In the genomic region with DNA sequence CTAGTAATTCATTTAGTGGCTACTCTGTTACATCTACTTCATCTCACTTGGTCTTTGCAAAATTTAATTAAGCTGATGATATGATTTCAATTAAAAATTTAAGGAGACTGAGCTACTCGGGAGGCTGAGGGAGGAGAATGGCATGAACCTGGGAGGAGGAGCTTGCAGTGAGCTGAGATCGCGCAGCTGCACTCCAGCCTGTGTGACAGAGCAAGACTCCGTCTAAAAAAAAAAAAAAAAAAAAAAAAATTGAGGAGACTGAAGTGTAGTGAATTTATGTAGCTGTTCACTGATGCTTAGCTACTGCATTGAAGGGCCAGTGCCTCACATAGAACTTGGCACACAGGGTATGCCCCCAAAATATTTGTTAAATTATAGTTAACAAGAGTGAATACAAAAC, we compare ENCODE assay signal across 23 cellular contexts.
DNase-seq lines count a peak whose midpoint lies in the region; ATAC-seq and TF ChIP-seq lines count a peak whose summit lies in the region.
"Had no signal": no experiment of that assay in that cellular context is flagged by ENCODE, and none has a peak within 500 bp of the region (broad histone marks: within the 10 kb centered on the region; RNA-seq: fewer than 3 reads in every experiment).

No MANE protein-coding gene starts in this region.

- H3K4me3 Mint-ChIP-seq in WTC11 (peak overlapping the region; percentile 37; the same call in 1 of the 2 replicates), type B pancreatic cell (peak overlapping the region; percentile 58), HFFc6 (no peak overlapping the region)
- H3K4me3 Mint-ChIP-seq: activated CD8-positive, alpha-beta T cell treated with anti-CD3 and anti-CD28 coated beads for 36 hours; activated naive CD4-positive, alpha-beta T cell treated with anti-CD3 and anti-CD28 coated beads for 36 hours; immature natural killer cell; naive B cell had no signal

- no peak overlapping the region for H3K4ac ChIP-seq in mesendoderm (ENCODE audit: low read depth, low read length)

- no peak overlapping the region for H4K5ac ChIP-seq in mesendoderm (ENCODE audit: low read length)

- H3K4me1 ChIP-seq in right atrium auricular region, result no peaks in the 10 kb centered on the region
- H3K4me1 ChIP-seq in mesendoderm (ENCODE audit: control insufficient read depth, low read depth, low read length), result no peaks in the 10 kb centered on the region
- no peaks in the 10 kb centered on the region for H3K4me1 ChIP-seq in Peyer's patch
- H3K4me1 ChIP-seq: spleen, uterus had no signal

- no peak overlapping the region for H2BK120ac ChIP-seq in mesendoderm (ENCODE audit: low read depth, low read length)

- CTCF ChIA-PET in WTC11 (lab: Charles Lee), result interaction anchor here (0.7 to 1.4 kb wide), 2 partner anchors 232 to 937 kb away, joined by 3 to 4 read pairs; no protein-coding TSS in a partner anchor

- no peak for TF ChIP-seq POLR2A in Peyer's patch (IDR thresholded peaks at IDR 0.05)

- no peak overlapping the region for H3K27ac ChIP-seq in right atrium auricular region
- no peak overlapping the region for H3K27ac ChIP-seq in mesendoderm (ENCODE audit: low read depth, low read length)
- H3K27ac ChIP-seq in Peyer's patch, result no peak overlapping the region
- H3K27ac ChIP-seq: C4-2B, spleen, uterus had no signal

- intact Hi-C loops in Right ventricle myocardium superior (cut with DNase I), result no loop called here

- H3K27ac Mint-ChIP-seq in WTC11 (no peak overlapping the region), type B pancreatic cell (no peak overlapping the region), HFFc6 (no peak overlapping the region)
- H3K27ac Mint-ChIP-seq: activated CD8-positive, alpha-beta T cell treated with anti-CD3 and anti-CD28 coated beads for 36 hours; activated naive CD4-positive, alpha-beta T cell treated with anti-CD3 and anti-CD28 coated beads for 36 hours; immature natural killer cell; naive B cell had no signal

- H3K23ac ChIP-seq in mesendoderm (ENCODE audit: low read length), result no peak overlapping the region

- DNase-seq in Right ventricle myocardium superior (peak; percentile 30), right atrium auricular region (ENCODE audit: low spot score) (no peak), WTC11 (ENCODE audit: low spot score) (no peak), mesendoderm (peak; percentile 27), type B pancreatic cell (ENCODE audit: extremely low spot score, unreplicated experiment) (no peak), NCI-H1930 (lab: John Stamatoyannopoulos, UW) (no peak), Peyer's patch (no peak), HFFc6 (no peak)
- DNase-seq: activated CD8-positive, alpha-beta T cell treated with anti-CD3 and anti-CD28 coated beads for 36 hours; activated naive CD4-positive, alpha-beta T cell treated with anti-CD3 and anti-CD28 coated beads for 36 hours; activated T-cell treated with anti-CD3 and anti-CD28 coated beads, Interleukin-2, amount 50 U/mL, for 1 hour; DMS79 treated with DMSO at 0.1 percent for 48 hours; effector CD8-positive, alpha-beta T cell; immature natural killer cell; naive B cell; NCI-H2081; NCI-H510A; SHP77 treated with DMSO at 0.1 percent for 48 hours; spleen; uterus had no signal

- no peak overlapping the region for H2BK5ac ChIP-seq in mesendoderm (ENCODE audit: low read length)

- no peaks in the 10 kb centered on the region for H3K27me3 Mint-ChIP-seq in WTC11 (ENCODE audit: low read depth)
- no peaks in the 10 kb centered on the region for H3K27me3 Mint-ChIP-seq in type B pancreatic cell
- no peaks in the 10 kb centered on the region for H3K27me3 Mint-ChIP-seq in HFFc6 (ENCODE audit: insufficient read depth)
- H3K27me3 Mint-ChIP-seq: activated CD8-positive, alpha-beta T cell treated with anti-CD3 and anti-CD28 coated beads for 36 hours; naive B cell had no signal

- H3K4me2 ChIP-seq in mesendoderm (ENCODE audit: low read length), result no peak overlapping the region

- no peak overlapping the region for H3K56ac ChIP-seq in mesendoderm (ENCODE audit: low read length)

- H3K4me1 Mint-ChIP-seq in WTC11 (peaks cover 19% of the 10 kb centered on the region), type B pancreatic cell (ENCODE audit: unreplicated experiment) (no peaks in the 10 kb centered on the region), HFFc6 (ENCODE audit: low read depth) (no peaks in the 10 kb centered on the region)
- H3K4me1 Mint-ChIP-seq: immature natural killer cell, naive B cell had no signal

- no peaks in the 10 kb centered on the region for H3K36me3 ChIP-seq in right atrium auricular region
- H3K36me3 ChIP-seq in mesendoderm (ENCODE audit: control insufficient read depth, insufficient read depth, low read length), result no peaks in the 10 kb centered on the region
- no peaks in the 10 kb centered on the region for H3K36me3 ChIP-seq in Peyer's patch
- H3K36me3 ChIP-seq: spleen, uterus had no signal

- no peak overlapping the region for H2BK15ac ChIP-seq in mesendoderm (replicated peaks; ENCODE audit: low read depth)

- no peak overlapping the region for H3K9ac ChIP-seq in mesendoderm (ENCODE audit: low read length)

- H3K36me3 Mint-ChIP-seq in WTC11 (peaks cover 4% of the 10 kb centered on the region; the same call in 1 of the 2 replicates), type B pancreatic cell (no peaks in the 10 kb centered on the region), HFFc6 (ENCODE audit: low read depth) (no peaks in the 10 kb centered on the region)
- H3K36me3 Mint-ChIP-seq: immature natural killer cell, naive B cell had no signal

- TF ChIP-seq CTCF in right atrium auricular region (IDR thresholded peaks at IDR 0.05) (no peak), WTC11 (IDR thresholded peaks at IDR 0.05) (no peak), type B pancreatic cell (conservative IDR thresholded peaks at IDR 0.05) (no peak), Peyer's patch (IDR thresholded peaks at IDR 0.05) (no peak), HFFc6 (IDR thresholded peaks at IDR 0.05) (no peak)

- H3K18ac ChIP-seq in mesendoderm (ENCODE audit: low read length), result no peak overlapping the region

- no peaks in the 10 kb centered on the region for H3K79me2 ChIP-seq in mesendoderm (ENCODE audit: control insufficient read depth, insufficient read depth, low read length)

- H3K79me1 ChIP-seq in mesendoderm (ENCODE audit: low read length), result no peaks in the 10 kb centered on the region

- ATAC-seq in Right ventricle myocardium superior (ENCODE audit: poor library complexity), result no peak
- peak; percentile 41; the same call in 1 of the 2 replicates for ATAC-seq in WTC11
- ATAC-seq: activated CD8-positive, alpha-beta T cell treated with anti-CD3 and anti-CD28 coated beads for 36 hours; K562 had no signal

- no peak overlapping the region for H4K8ac ChIP-seq in mesendoderm (ENCODE audit: low read depth, low read length)

- H3K9me3 ChIP-seq in right atrium auricular region (peaks cover 0 to under 1% of the 10 kb centered on the region in 2 donors), Peyer's patch (no peaks in the 10 kb centered on the region)
- H3K9me3 ChIP-seq: uterus had no signal

- POLR2A ChIA-PET in WTC11 (lab: Charles Lee), result no interaction called here

- H3K4me3 ChIP-seq in right atrium auricular region (no peak overlapping the region), mesendoderm (ENCODE audit: low read length) (no peak overlapping the region), Peyer's patch (no peak overlapping the region)
- H3K4me3 ChIP-seq: K562, lung, spleen, uterus had no signal

- H3K9me3 Mint-ChIP-seq in WTC11, result peaks cover 6% of the 10 kb centered on the region; the same call in 1 of the 2 replicates
- no peaks in the 10 kb centered on the region for H3K9me3 Mint-ChIP-seq in type B pancreatic cell
- H3K9me3 Mint-ChIP-seq in HFFc6, result peaks cover 6% of the 10 kb centered on the region; the same call in 1 of the 2 replicates

- no CpG with 5 or more reads among the region's 4 CpGs for WGBS in mesendoderm (ENCODE audit: extremely low coverage, insufficient coverage, low lambda C conversion rate)

- H2AK5ac ChIP-seq in mesendoderm (ENCODE audit: low read length), result no peak overlapping the region

- H3K27me3 ChIP-seq in right atrium auricular region (no peaks in the 10 kb centered on the region), mesendoderm (ENCODE audit: insufficient read depth, low read length, poor library complexity) (no peaks in the 10 kb centered on the region), Peyer's patch (no peaks in the 10 kb centered on the region)
- H3K27me3 ChIP-seq: spleen, uterus had no signal

TF ChIP-seq in WTC11, 78 proteins besides CTCF, POLR2A, EP300 and RAD21 (continues in another document):
- TF ChIP-seq ETV6 (CRISPR knock-in tag; IDR thresholded peaks at IDR 0.05), result no peak
- TF ChIP-seq, protein P1, sequence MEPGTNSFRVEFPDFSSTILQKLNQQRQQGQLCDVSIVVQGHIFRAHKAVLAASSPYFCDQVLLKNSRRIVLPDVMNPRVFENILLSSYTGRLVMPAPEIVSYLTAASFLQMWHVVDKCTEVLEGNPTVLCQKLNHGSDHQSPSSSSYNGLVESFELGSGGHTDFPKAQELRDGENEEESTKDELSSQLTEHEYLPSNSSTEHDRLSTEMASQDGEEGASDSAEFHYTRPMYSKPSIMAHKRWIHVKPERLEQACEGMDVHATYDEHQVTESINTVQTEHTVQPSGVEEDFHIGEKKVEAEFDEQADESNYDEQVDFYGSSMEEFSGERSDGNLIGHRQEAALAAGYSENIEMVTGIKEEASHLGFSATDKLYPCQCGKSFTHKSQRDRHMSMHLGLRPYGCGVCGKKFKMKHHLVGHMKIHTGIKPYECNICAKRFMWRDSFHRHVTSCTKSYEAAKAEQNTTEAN (CRISPR knock-in tag; IDR thresholded peaks at IDR 0.05), result no peak
- TF ChIP-seq CBFB (CRISPR knock-in tag; IDR thresholded peaks at IDR 0.05; ENCODE audit: low read depth), result no peak
- TF ChIP-seq ZNF263 (CRISPR knock-in tag; IDR thresholded peaks at IDR 0.05; ENCODE audit: low read depth), result no peak
- TF ChIP-seq, protein P2, sequence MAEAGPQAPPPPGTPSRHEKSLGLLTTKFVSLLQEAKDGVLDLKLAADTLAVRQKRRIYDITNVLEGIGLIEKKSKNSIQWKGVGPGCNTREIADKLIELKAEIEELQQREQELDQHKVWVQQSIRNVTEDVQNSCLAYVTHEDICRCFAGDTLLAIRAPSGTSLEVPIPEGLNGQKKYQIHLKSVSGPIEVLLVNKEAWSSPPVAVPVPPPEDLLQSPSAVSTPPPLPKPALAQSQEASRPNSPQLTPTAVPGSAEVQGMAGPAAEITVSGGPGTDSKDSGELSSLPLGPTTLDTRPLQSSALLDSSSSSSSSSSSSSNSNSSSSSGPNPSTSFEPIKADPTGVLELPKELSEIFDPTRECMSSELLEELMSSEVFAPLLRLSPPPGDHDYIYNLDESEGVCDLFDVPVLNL (CRISPR knock-in tag; IDR thresholded peaks at IDR 0.05; ENCODE audit: borderline replicate concordance, low read depth), result no peak
- no peak for TF ChIP-seq ZNF317 (CRISPR knock-in tag; IDR thresholded peaks at IDR 0.05; ENCODE audit: borderline replicate concordance, low read depth)
- TF ChIP-seq ATF1 (CRISPR knock-in tag; IDR thresholded peaks at IDR 0.05), result no peak

Comparison
In these comparisons a context has a peak if more than half of its experiments do, and no peak if none do; other contexts are left out.
1. DNase-seq: peak in Right ventricle myocardium superior (single experiment) and mesendoderm (single experiment); none in right atrium auricular region (single experiment), WTC11 (single experiment), type B pancreatic cell (single experiment), NCI-H1930 (0 of 2), Peyer's patch (0 of 3) and HFFc6 (single experiment).